Comparison of ENCODE assay signal across 24 cellular contexts in the genomic region with DNA sequence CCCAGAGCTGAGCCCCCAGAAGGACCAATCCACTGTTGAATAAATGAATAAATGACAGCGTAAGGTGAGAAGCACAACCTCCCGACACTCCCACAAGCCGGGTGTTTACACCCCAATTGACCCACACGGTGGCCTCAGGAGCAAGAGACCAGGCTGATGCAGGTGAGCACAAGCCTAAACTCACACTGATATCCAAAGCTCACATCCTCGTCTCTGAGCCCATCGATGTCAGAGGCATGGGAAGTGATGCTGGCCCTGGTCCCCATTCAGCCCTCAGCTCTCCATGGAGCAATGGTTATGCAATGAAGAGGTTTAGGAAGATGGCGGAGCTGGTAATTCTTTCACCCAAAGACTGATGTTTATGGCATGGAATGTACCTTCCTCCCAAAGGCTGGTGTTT.
DNase-seq lines count a peak whose midpoint lies in the region; ATAC-seq and TF ChIP-seq lines count a peak whose summit lies in the region.
"Had no signal": no experiment of that assay in that cellular context is flagged by ENCODE, and none has a peak within 500 bp of the region (broad histone marks: within the 10 kb centered on the region; RNA-seq: fewer than 3 reads in every experiment).

No MANE protein-coding gene starts in this region.

- H3K23ac ChIP-seq in neuronal stem cell (ENCODE audit: low read depth, low read length, poor library complexity), result peak overlapping the region; percentile 30

- ATAC-seq in activated naive CD4-positive, alpha-beta T cell treated with anti-CD3 and anti-CD28 coated beads, Interleukin-2, amount 50 U/mL, for 72 hours, result no peak
- ATAC-seq in foreskin keratinocyte, result no peak
- ATAC-seq in activated CD4-positive, CD25-positive, alpha-beta regulatory T cell treated with anti-CD3 and anti-CD28 coated beads, Interleukin-2, amount 50 U/mL, for 24 hours, result no peak

- H2BK12ac ChIP-seq in neuronal stem cell (ENCODE audit: low read length), result no peak overlapping the region

- no peak overlapping the region for H4K91ac ChIP-seq in neuronal stem cell (ENCODE audit: low read depth, low read length, poor library complexity)

- H3K79me1 ChIP-seq in neuronal stem cell (ENCODE audit: low read depth, low read length), result no peaks in the 10 kb centered on the region

- peaks cover 0 to 2% of the 10 kb centered on the region in 2 donors for H3K36me3 ChIP-seq in neuronal stem cell (replicated peaks in 1 of 2; ENCODE audit: control insufficient read depth in 2 of 2, insufficient read depth in 2 of 2, low read length in 2 of 2)
- H3K36me3 ChIP-seq: brain microvascular endothelial cell, upper lobe of left lung had no signal

- no peak overlapping the region for H2BK5ac ChIP-seq in neuronal stem cell (ENCODE audit: low read length)

- no peak overlapping the region for H3K4ac ChIP-seq in neuronal stem cell (ENCODE audit: low read length)

- peaks cover 0 to 3% of the 10 kb centered on the region in 2 donors for H3K9me3 ChIP-seq in neuronal stem cell (replicated peaks in 1 of 2; ENCODE audit: control insufficient read depth in 2 of 2, insufficient read depth in 1 of 2, low read depth in 1 of 2, low read length in 2 of 2)
- H3K9me3 ChIP-seq: SJSA1, upper lobe of left lung had no signal

- no peak overlapping the region for H2AK5ac ChIP-seq in neuronal stem cell (ENCODE audit: low read depth, low read length)

- no peak overlapping the region for H2AFZ ChIP-seq in neuronal stem cell (ENCODE audit: low read length)
- H2AFZ ChIP-seq: hepatocyte had no signal

- no peaks in the 10 kb centered on the region for H3K9me3 Mint-ChIP-seq in T-helper 1 cell treated with Interleukin-12 subunit alpha and Interleukin-12 subunit beta and Interleukin-4 antibody, amounts not matched to agents 30 μg/mL and 1 μg/mL, for 36 hours
- H3K9me3 Mint-ChIP-seq in activated naive CD4-positive, alpha-beta T cell treated with anti-CD3 and anti-CD28 coated beads for 36 hours, result no peaks in the 10 kb centered on the region
- no peaks in the 10 kb centered on the region for H3K9me3 Mint-ChIP-seq in activated naive CD4-positive, alpha-beta T cell treated with anti-CD3 and anti-CD28 coated beads, Interleukin-2, amount 50 U/mL, for 72 hours
- no peaks in the 10 kb centered on the region for H3K9me3 Mint-ChIP-seq in activated T-helper 1 cell treated with anti-CD3 and anti-CD28 coated beads, Interleukin-12 subunit alpha, Interleukin-12 subunit beta, Interleukin-2, Interleukin-4 antibody, amounts not matched to agents 30 ng/mL and 10 ng/mL and 1 ng/mL, durations not matched to agents 14 hours and 24 hours and 36 hours
- H3K9me3 Mint-ChIP-seq: nephron progenitor cell had no signal

- peak overlapping the region; percentile 39 for H3K27ac Mint-ChIP-seq in T-helper 1 cell treated with Interleukin-12 subunit alpha and Interleukin-12 subunit beta and Interleukin-4 antibody, amounts not matched to agents 30 μg/mL and 1 μg/mL, for 36 hours
- peak overlapping the region; percentile 77 for H3K27ac Mint-ChIP-seq in activated naive CD4-positive, alpha-beta T cell treated with anti-CD3 and anti-CD28 coated beads for 36 hours
- peak overlapping the region in 1 of 2 donors; percentile 65 for H3K27ac Mint-ChIP-seq in activated naive CD4-positive, alpha-beta T cell treated with anti-CD3 and anti-CD28 coated beads, Interleukin-2, amount 50 U/mL, for 72 hours
- H3K27ac Mint-ChIP-seq in activated T-helper 1 cell treated with anti-CD3 and anti-CD28 coated beads, Interleukin-12 subunit alpha, Interleukin-12 subunit beta, Interleukin-2, Interleukin-4 antibody, amounts not matched to agents 30 ng/mL and 10 ng/mL and 1 ng/mL, durations not matched to agents 14 hours and 24 hours and 36 hours, result peak overlapping the region; percentile 52
- H3K27ac Mint-ChIP-seq: nephron progenitor cell had no signal

- H3K14ac ChIP-seq in neuronal stem cell (ENCODE audit: low read length), result no peak overlapping the region

- H3K18ac ChIP-seq in neuronal stem cell (ENCODE audit: low read length), result no peak overlapping the region

- WGBS in neuronal stem cell (ENCODE audit: extremely low coverage in 2 of 2, insufficient read length in 2 of 2, insufficient replicate concordance in 1 of 2), 2 donors, result no CpG with 5 or more reads among the region's 7 CpGs

- H3K36me3 Mint-ChIP-seq in T-helper 1 cell treated with Interleukin-12 subunit alpha and Interleukin-12 subunit beta and Interleukin-4 antibody, amounts not matched to agents 30 μg/mL and 1 μg/mL, for 36 hours (ENCODE audit: low read depth), result peaks cover 29% of the 10 kb centered on the region
- peaks cover 45% of the 10 kb centered on the region for H3K36me3 Mint-ChIP-seq in activated naive CD4-positive, alpha-beta T cell treated with anti-CD3 and anti-CD28 coated beads for 36 hours (ENCODE audit: low read depth)
- peaks cover 28 to 38% of the 10 kb centered on the region in 2 donors for H3K36me3 Mint-ChIP-seq in activated naive CD4-positive, alpha-beta T cell treated with anti-CD3 and anti-CD28 coated beads, Interleukin-2, amount 50 U/mL, for 72 hours
- peaks cover 69% of the 10 kb centered on the region for H3K36me3 Mint-ChIP-seq in activated T-helper 1 cell treated with anti-CD3 and anti-CD28 coated beads, Interleukin-12 subunit alpha, Interleukin-12 subunit beta, Interleukin-2, Interleukin-4 antibody, amounts not matched to agents 30 ng/mL and 10 ng/mL and 1 ng/mL, durations not matched to agents 14 hours and 24 hours and 36 hours (ENCODE audit: low read depth)

- H3K4me2 ChIP-seq in neuronal stem cell (ENCODE audit: insufficient read depth, low read length, poor library complexity, severe bottlenecking), result no peak overlapping the region
- H3K4me2 ChIP-seq: hepatocyte, KMS-11 had no signal

- H3K27ac ChIP-seq in neuronal stem cell (replicated peaks; ENCODE audit: low read length), result no peak overlapping the region
- no peak overlapping the region for H3K27ac ChIP-seq in foreskin keratinocyte
- H3K27ac ChIP-seq: 22Rv1, brain microvascular endothelial cell, hepatocyte, KMS-11, SJSA1, upper lobe of left lung had no signal

- peaks cover 79% of the 10 kb centered on the region for H3K4me1 Mint-ChIP-seq in T-helper 1 cell treated with Interleukin-12 subunit alpha and Interleukin-12 subunit beta and Interleukin-4 antibody, amounts not matched to agents 30 μg/mL and 1 μg/mL, for 36 hours (ENCODE audit: low read depth)
- H3K4me1 Mint-ChIP-seq in activated naive CD4-positive, alpha-beta T cell treated with anti-CD3 and anti-CD28 coated beads for 36 hours (ENCODE audit: low read depth), result peaks cover 84% of the 10 kb centered on the region
- H3K4me1 Mint-ChIP-seq in activated T-helper 1 cell treated with anti-CD3 and anti-CD28 coated beads, Interleukin-12 subunit alpha, Interleukin-12 subunit beta, Interleukin-2, Interleukin-4 antibody, amounts not matched to agents 30 ng/mL and 10 ng/mL and 1 ng/mL, durations not matched to agents 14 hours and 24 hours and 36 hours (ENCODE audit: low read depth), result peaks cover 90% of the 10 kb centered on the region

- DNase-seq in T-helper 1 cell (no peak), neuronal stem cell (ENCODE audit: low spot score) (no peak), foreskin keratinocyte (no peak)
- no peak for DNase-seq in activated naive CD4-positive, alpha-beta T cell treated with anti-CD3 and anti-CD28 coated beads for 36 hours
- DNase-seq in activated naive CD4-positive, alpha-beta T cell treated with anti-CD3 and anti-CD28 coated beads, Interleukin-2, amount 50 U/mL, for 72 hours (ENCODE audit: low spot score in 2 of 2), result no peak
- no peak for DNase-seq in activated T-helper 1 cell treated with anti-CD3 and anti-CD28 coated beads, Interleukin-12 subunit alpha, Interleukin-12 subunit beta, Interleukin-2, Interleukin-4 antibody, amounts not matched to agents 30 ng/mL and 10 ng/mL and 1 ng/mL, durations not matched to agents 14 hours and 24 hours and 36 hours (ENCODE audit: low spot score)
- DNase-seq: amniotic stem cell; brain microvascular endothelial cell; HCEC 1CT; MM.1S; NCI-H1417; NCI-H2029; NCI-H510A treated with DMSO at 0.1 percent for 48 hours; nephron progenitor cell; stimulated activated CD4-positive, alpha-beta T cell treated with anti-CD3 and anti-CD28 coated beads, Interleukin-4, amount 100 ng/mL, for 1 hour; upper lobe of left lung had no signal

- H3K4me1 ChIP-seq in neuronal stem cell (ENCODE audit: control insufficient read depth in 2 of 2, insufficient read depth in 1 of 2, low read depth in 1 of 2, low read length in 2 of 2) (peaks cover 5 to 9% of the 10 kb centered on the region in 2 donors), foreskin keratinocyte (no peaks in the 10 kb centered on the region)

- H3K4me3 ChIP-seq in neuronal stem cell (ENCODE audit: low read length in 2 of 2), result no peak overlapping the region
- H3K4me3 ChIP-seq: dorsolateral prefrontal cortex, hepatocyte, lung, SJSA1, upper lobe of left lung had no signal

- no peak overlapping the region for H2BK120ac ChIP-seq in neuronal stem cell (ENCODE audit: low read depth, low read length)

- CTCF ChIA-PET in activated naive CD4-positive, alpha-beta T cell treated with anti-CD3 and anti-CD28 coated beads for 36 hours (lab: Charles Lee), result interaction anchor here (0.9 to 1.5 kb wide), 6 partner anchors 9 to 84 kb away, joined by 3 to 4 read pairs (median 3); no protein-coding TSS in a partner anchor

- intact Hi-C loops in activated naive CD4-positive, alpha-beta T cell treated with anti-CD3 and anti-CD28 coated beads for 36 hours (cut with micrococcal nuclease), result no loop called here
- intact Hi-C loops in activated T-helper 1 cell treated with anti-CD3 and anti-CD28 coated beads, Interleukin-12 subunit alpha, Interleukin-12 subunit beta, Interleukin-2, Interleukin-4 antibody, amounts not matched to agents 30 ng/mL and 10 ng/mL and 1 ng/mL, durations not matched to agents 14 hours and 24 hours and 36 hours (cut with micrococcal nuclease), result no loop called here

- H2BK15ac ChIP-seq in neuronal stem cell (ENCODE audit: low read length), result no peak overlapping the region

- no peak for TF ChIP-seq CTCF in foreskin keratinocyte (conservative IDR thresholded peaks at IDR 0.05)

- no peak overlapping the region for H3K4me3 Mint-ChIP-seq in T-helper 1 cell treated with Interleukin-12 subunit alpha and Interleukin-12 subunit beta and Interleukin-4 antibody, amounts not matched to agents 30 μg/mL and 1 μg/mL, for 36 hours
- H3K4me3 Mint-ChIP-seq in activated naive CD4-positive, alpha-beta T cell treated with anti-CD3 and anti-CD28 coated beads for 36 hours, result peak overlapping the region; percentile 10
- peak overlapping the region; percentile 83 for H3K4me3 Mint-ChIP-seq in activated T-helper 1 cell treated with anti-CD3 and anti-CD28 coated beads, Interleukin-12 subunit alpha, Interleukin-12 subunit beta, Interleukin-2, Interleukin-4 antibody, amounts not matched to agents 30 ng/mL and 10 ng/mL and 1 ng/mL, durations not matched to agents 14 hours and 24 hours and 36 hours
- H3K4me3 Mint-ChIP-seq: nephron progenitor cell had no signal

- peaks cover 7 to 29% (median 26%) of the 10 kb centered on the region in 3 experiments for H3K27me3 ChIP-seq in neuronal stem cell (ENCODE audit: control insufficient read depth in 3 of 3, insufficient read depth in 3 of 3, low read depth in 1 of 3, low read length in 3 of 3)
- peaks cover 16% of the 10 kb centered on the region for H3K27me3 ChIP-seq in foreskin keratinocyte
- H3K27me3 ChIP-seq: brain microvascular endothelial cell, dorsolateral prefrontal cortex, SJSA1, upper lobe of left lung had no signal

- peak overlapping the region; percentile 15 for H3K9ac ChIP-seq in neuronal stem cell (ENCODE audit: low read depth, low read length, poor library complexity)
- H3K9ac ChIP-seq: KMS-11 had no signal

- H4K8ac ChIP-seq in neuronal stem cell (ENCODE audit: low read depth, low read length), result no peak overlapping the region

- no peaks in the 10 kb centered on the region for H3K27me3 Mint-ChIP-seq in T-helper 1 cell treated with Interleukin-12 subunit alpha and Interleukin-12 subunit beta and Interleukin-4 antibody, amounts not matched to agents 30 μg/mL and 1 μg/mL, for 36 hours (ENCODE audit: low read depth)
- no peaks in the 10 kb centered on the region for H3K27me3 Mint-ChIP-seq in activated naive CD4-positive, alpha-beta T cell treated with anti-CD3 and anti-CD28 coated beads for 36 hours (ENCODE audit: low read depth)
- H3K27me3 Mint-ChIP-seq in activated T-helper 1 cell treated with anti-CD3 and anti-CD28 coated beads, Interleukin-12 subunit alpha, Interleukin-12 subunit beta, Interleukin-2, Interleukin-4 antibody, amounts not matched to agents 30 ng/mL and 10 ng/mL and 1 ng/mL, durations not matched to agents 14 hours and 24 hours and 36 hours (ENCODE audit: insufficient read depth), result no peaks in the 10 kb centered on the region
